Comparison of ENCODE assay signal across 10 cellular contexts in genomic region chr4:1784395-1784788, GRCh38.
"Had no signal": no experiment of that assay in that cellular context is flagged by ENCODE, and none has a peak within 500 bp of the region (broad histone marks: within the 10 kb centered on the region; RNA-seq: fewer than 3 reads in every experiment).

No MANE protein-coding gene starts in this region.

- ATAC-seq: activated naive CD4-positive, alpha-beta T cell treated with anti-CD3 and anti-CD28 coated beads, Interleukin-2, amount 50 U/mL, for 72 hours; stimulated activated naive B cell treated with anti-CD40 and anti-IgM and Interleukin-4, amounts not matched to agents 10 μg/mL and 1 μg/mL and 100 μg/mL, for 72 hours; T-helper 17 cell had no signal

- H3K4me1 Mint-ChIP-seq: activated CD4-positive, alpha-beta T cell treated with anti-CD3 and anti-CD28 coated beads, Interleukin-2, amount 10 ng/mL, durations not matched to agents 7 days and 5 days; stimulated activated naive B cell treated with anti-CD40 and anti-IgM and Interleukin-4, amounts not matched to agents 10 μg/mL and 1 μg/mL and 100 μg/mL, for 72 hours; T-helper 17 cell had no signal

- H3K36me3 ChIP-seq: breast epithelium, colonic mucosa had no signal

- H3K4me3 ChIP-seq: breast epithelium, colonic mucosa, smooth muscle cell had no signal

- DNase-seq: activated CD4-positive, alpha-beta T cell treated with anti-CD3 and anti-CD28 coated beads, Interleukin-2, amount 10 ng/mL, durations not matched to agents 7 days and 5 days; activated CD4-positive, CD25-positive, alpha-beta regulatory T cell; stimulated activated naive B cell treated with anti-CD40 and anti-IgM and Interleukin-4, amounts not matched to agents 10 μg/mL and 1 μg/mL and 100 μg/mL, for 72 hours; T-helper 17 cell had no signal

- H3K9me3 ChIP-seq: breast epithelium, colonic mucosa had no signal

- H3K27ac ChIP-seq: breast epithelium, colonic mucosa had no signal

- H3K4me1 ChIP-seq: breast epithelium, colonic mucosa had no signal

- H3K4me3 Mint-ChIP-seq: activated CD4-positive, alpha-beta T cell treated with anti-CD3 and anti-CD28 coated beads, Interleukin-2, amount 10 ng/mL, durations not matched to agents 7 days and 5 days; mesothelial cell of epicardium; stimulated activated naive B cell treated with anti-CD40 and anti-IgM and Interleukin-4, amounts not matched to agents 10 μg/mL and 1 μg/mL and 100 μg/mL, for 72 hours; T-helper 17 cell; type B pancreatic cell had no signal

- H3K27ac Mint-ChIP-seq: activated CD4-positive, alpha-beta T cell treated with anti-CD3 and anti-CD28 coated beads, Interleukin-2, amount 10 ng/mL, durations not matched to agents 7 days and 5 days; activated naive CD4-positive, alpha-beta T cell treated with anti-CD3 and anti-CD28 coated beads, Interleukin-2, amount 50 U/mL, for 72 hours; mesothelial cell of epicardium; stimulated activated naive B cell treated with anti-CD40 and anti-IgM and Interleukin-4, amounts not matched to agents 10 μg/mL and 1 μg/mL and 100 μg/mL, for 72 hours; T-helper 17 cell; type B pancreatic cell had no signal

- H3K27me3 ChIP-seq: breast epithelium, colonic mucosa had no signal

- H3K9me3 Mint-ChIP-seq: activated CD4-positive, alpha-beta T cell treated with anti-CD3 and anti-CD28 coated beads, Interleukin-2, amount 10 ng/mL, durations not matched to agents 7 days and 5 days; activated naive CD4-positive, alpha-beta T cell treated with anti-CD3 and anti-CD28 coated beads, Interleukin-2, amount 50 U/mL, for 72 hours; mesothelial cell of epicardium; stimulated activated naive B cell treated with anti-CD40 and anti-IgM and Interleukin-4, amounts not matched to agents 10 μg/mL and 1 μg/mL and 100 μg/mL, for 72 hours; type B pancreatic cell had no signal

- H3K27me3 Mint-ChIP-seq: activated CD4-positive, alpha-beta T cell treated with anti-CD3 and anti-CD28 coated beads, Interleukin-2, amount 10 ng/mL, durations not matched to agents 7 days and 5 days; T-helper 17 cell; type B pancreatic cell had no signal

- H3K36me3 Mint-ChIP-seq: activated naive CD4-positive, alpha-beta T cell treated with anti-CD3 and anti-CD28 coated beads, Interleukin-2, amount 50 U/mL, for 72 hours; mesothelial cell of epicardium; stimulated activated naive B cell treated with anti-CD40 and anti-IgM and Interleukin-4, amounts not matched to agents 10 μg/mL and 1 μg/mL and 100 μg/mL, for 72 hours; type B pancreatic cell had no signal
